ENCODE assay signal across 10 cellular contexts in the genomic region with DNA sequence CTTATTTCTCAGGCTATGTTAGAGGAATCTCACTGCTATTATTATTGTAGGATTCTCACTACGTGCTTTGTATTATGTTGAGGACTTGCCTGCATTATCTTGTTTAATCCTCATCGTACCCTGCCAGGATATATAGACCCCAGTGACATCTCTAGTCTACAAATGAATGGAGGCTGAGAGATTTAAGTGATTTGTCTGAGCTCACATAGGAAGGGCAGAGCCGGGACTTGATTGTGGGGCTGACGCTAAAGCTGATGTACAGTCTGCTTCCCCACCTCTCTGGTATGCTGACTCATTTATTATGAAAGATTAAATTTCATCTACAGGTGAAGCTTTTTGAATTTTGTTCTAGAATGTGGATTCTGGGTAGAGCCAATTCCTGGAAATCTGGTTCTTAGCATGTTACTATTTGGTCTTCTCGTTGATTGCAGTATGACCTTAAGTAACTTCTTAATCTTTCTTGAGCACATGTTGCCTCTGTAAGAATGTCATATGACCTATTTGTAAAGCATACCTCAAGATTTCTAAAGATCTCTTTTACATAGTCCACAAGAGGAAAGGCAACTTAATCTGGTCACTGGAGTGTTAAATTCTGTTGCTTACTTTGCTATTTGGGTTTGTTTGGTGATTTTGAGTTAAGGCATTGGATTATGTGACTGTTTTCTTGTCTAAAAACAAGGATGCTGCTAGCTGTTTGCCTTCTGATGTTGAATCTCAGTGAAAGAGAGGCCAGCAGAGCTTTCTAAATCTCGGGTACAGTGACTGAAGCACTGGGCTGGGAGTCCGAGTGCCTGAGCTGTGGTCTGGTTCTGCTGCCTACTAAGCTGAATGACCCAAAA. TPM values are rescaled to one million over a fixed set of nuclear protein-coding genes. Genes with fewer than 3 reads are reported as not detected.
A peak's percentile ranks its signal among the peaks of the same experiment; 100 is the strongest.
DNase-seq lines count a peak whose midpoint lies in the region; ATAC-seq and TF ChIP-seq lines count a peak whose summit lies in the region.
"Had no signal": no experiment of that assay in that cellular context is flagged by ENCODE, and none has a peak within 500 bp of the region (broad histone marks: within the 10 kb centered on the region; RNA-seq: fewer than 3 reads in every experiment).

No MANE protein-coding gene starts in this region.

- peak overlapping the region; percentile 33 for H3K4me2 ChIP-seq in GM23248 (ENCODE audit: unreplicated experiment)

- H3K27me3 ChIP-seq in GM23248 (replicated peaks; ENCODE audit: insufficient read depth) (no peaks in the 10 kb centered on the region), esophagus (ENCODE audit: control insufficient read depth in 1 of 2, insufficient read depth in 2 of 2, low read length in 2 of 2) (no peaks in the 10 kb centered on the region), psoas muscle (ENCODE audit: insufficient read depth in 3 of 3, low read length in 2 of 3) (no peaks in the 10 kb centered on the region)
- H3K27me3 ChIP-seq: right lobe of liver had no signal

- H3K9me2 ChIP-seq in GM23248 (ENCODE audit: insufficient read depth) = no peaks in the 10 kb centered on the region

- DNase-seq in GM23248 (no peak), SK-N-MC (ENCODE audit: low read depth, low spot score) (no peak), psoas muscle (no peak), SW 1271 (lab: John Stamatoyannopoulos, UW) (no peak), epidermal melanocyte (ENCODE audit: insufficient read length, low spot score) (no peak), NCI-H1105 (lab: John Stamatoyannopoulos, UW) (no peak), GM20000 (ENCODE audit: low spot score) (no peak)
- DNase-seq: NCI-H1417, right lobe of liver had no signal

- TF ChIP-seq CTCF in psoas muscle (IDR thresholded peaks at IDR 0.05) = no peak
- no peak for TF ChIP-seq CTCF in GM20000 (IDR thresholded peaks at IDR 0.05; ENCODE audit: extremely low read depth, missing control alignments)

- intact Hi-C loops in psoas muscle (cut with DNase I) = loop anchor here in 1 of 2 donors (2.0 kb wide), 1 partner anchor 23 kb away; no protein-coding TSS in a partner anchor

- H3K36me3 ChIP-seq in GM23248 (ENCODE audit: low read depth) = peaks cover 10% of the 10 kb centered on the region
- H3K36me3 ChIP-seq in SK-N-MC (ENCODE audit: insufficient read depth, low read length) = peaks cover 19% of the 10 kb centered on the region
- no peaks in the 10 kb centered on the region for H3K36me3 ChIP-seq in esophagus (ENCODE audit: control insufficient read depth in 2 of 2, insufficient read depth in 2 of 2, low read length in 1 of 2)
- peaks cover 0 to 9% of the 10 kb centered on the region in 2 donors for H3K36me3 ChIP-seq in psoas muscle (ENCODE audit: insufficient read depth in 1 of 2, low read depth in 1 of 2)
- H3K36me3 ChIP-seq: right lobe of liver had no signal

- H3K4me1 ChIP-seq in GM23248 (ENCODE audit: insufficient read depth) (peaks cover 62% of the 10 kb centered on the region), esophagus (ENCODE audit: control insufficient read depth in 2 of 2, insufficient read depth in 2 of 2, low read length in 1 of 2) (peaks cover 0 to 2% of the 10 kb centered on the region in 2 donors), psoas muscle (peaks cover 48% of the 10 kb centered on the region)

- peak overlapping the region; percentile 56 for H3K27ac ChIP-seq in GM23248
- H3K27ac ChIP-seq in SK-N-MC = peak overlapping the region; percentile 87
- peak overlapping the region; percentile 17 to 77 for H3K27ac ChIP-seq in esophagus (ENCODE audit: low read depth in 2 of 2, low read length in 1 of 2)
- H3K27ac ChIP-seq in psoas muscle = peak overlapping the region; percentile 74
- H3K27ac ChIP-seq: right lobe of liver had no signal

- in situ Hi-C loops in GM23248 (cut with MboI) = no loop called here

- H4K20me1 ChIP-seq in GM23248 (ENCODE audit: insufficient read depth) = no peaks in the 10 kb centered on the region

- H3K4me3 ChIP-seq in GM23248 (peak overlapping the region; percentile 11; the same call in 1 of the 2 replicates), SK-N-MC (peak overlapping the region; percentile 50), esophagus (ENCODE audit: low read depth in 1 of 2, low read length in 2 of 2) (no peak overlapping the region), psoas muscle (peak overlapping the region; percentile 9)
- H3K4me3 ChIP-seq: right lobe of liver had no signal

- ATAC-seq in psoas muscle = peak; percentile 66 to 90 (median 80)

- H3K9ac ChIP-seq in GM23248 = peak overlapping the region; percentile 49
- H3K9ac ChIP-seq in SK-N-MC (ENCODE audit: insufficient read length) = peak overlapping the region; percentile 17

- H3K9me3 ChIP-seq in GM23248 (ENCODE audit: low read depth) (no peaks in the 10 kb centered on the region), SK-N-MC (ENCODE audit: low read depth, low read length) (no peaks in the 10 kb centered on the region), esophagus (ENCODE audit: control insufficient read depth in 2 of 2, insufficient read depth in 1 of 2, low read depth in 1 of 2, low read length in 1 of 2) (no peaks in the 10 kb centered on the region), psoas muscle (no peaks in the 10 kb centered on the region)
- H3K9me3 ChIP-seq: right lobe of liver had no signal

- H3K79me2 ChIP-seq in GM23248 (ENCODE audit: insufficient read depth) = peaks cover 100% of the 10 kb centered on the region

- WGBS in GM23248 (ENCODE audit: low coverage in 1 of 2, low lambda C conversion rate in 2 of 2, missing lambda C conversion rate in 2 of 2), 2 experiments = 57 to 58% methylated on average over 7 of the region's 7 CpGs
- 35 to 40% methylated on average over 7 of the region's 7 CpGs for WGBS in esophagus, 2 donors
- 23 to 46% (median 25%) methylated on average over 7 of the region's 7 CpGs for WGBS in psoas muscle, 3 donors

- peaks cover 45% of the 10 kb centered on the region for H3F3A ChIP-seq in GM23248 (ENCODE audit: insufficient read depth)

- no peak overlapping the region for H2AFZ ChIP-seq in GM23248

RNA-seq across cellular contexts. Expression of a gene that starts 12.4 kb away (rescaled TPM):
- total RNA-seq in GM23248 (2014; rRNA removed; shearing (Covaris generic)) = 326 and 344 TPM in 2 replicates
- polyA plus RNA-seq in GM23248 (2016; fragmentation: Nextera tagmentation; extraction: Ambion mirVana) (267 and 273 TPM in 2 replicates), esophagus (10 to 100 TPM; 20.7 to 57.0 TPM), psoas muscle (100 to 1,000 TPM in 1 of 3 donors, 10 to 100 TPM in 2; 54.4 to 134 (median 90.7) TPM)
- 10 to 100 TPM; 55.0 to 76.9 (median 71.1) TPM for total RNA-seq in psoas muscle

RNA-seq across cellular contexts. Expression of a gene that starts 40.6 kb away (rescaled TPM):
- total RNA-seq in GM23248 (2014; rRNA removed; shearing (Covaris generic)) = not detected in 2 replicates
- polyA plus RNA-seq in GM23248 (2016; fragmentation: Nextera tagmentation; extraction: Ambion mirVana) (0.14 and 0.18 TPM in 2 replicates), esophagus (1 to 10 TPM in 1 of 2 donors, under 1 TPM in 1; 0.45 to 1.1 TPM), psoas muscle (under 1 TPM; 0.15 to 0.23 (median 0.17) TPM)
- total RNA-seq in psoas muscle = 1 to 10 TPM; 1.4 to 3.0 (median 1.6) TPM

RNA-seq across cellular contexts. Expression of a gene that starts 52.0 kb away (rescaled TPM):
- not detected in 2 replicates for total RNA-seq in GM23248 (2014; rRNA removed; shearing (Covaris generic))
- polyA plus RNA-seq in GM23248 (2016; fragmentation: Nextera tagmentation; extraction: Ambion mirVana) (not detected in 2 replicates), esophagus (not detected), psoas muscle (under 1 TPM; 0.04 to 0.06 (median 0.05) TPM)
- total RNA-seq in psoas muscle = under 1 TPM in 2 of 4 donors, not detected in 2; 0.17 to 0.21 TPM

Comparison
In these comparisons a context has a peak if more than half of its experiments do, and no peak if none do; other contexts are left out.
1. H3K4me3 ChIP-seq: peak in GM23248 (single experiment), SK-N-MC (single experiment) and psoas muscle (single experiment); none in esophagus (0 of 2).
2. Peak in every context shown above with its lines, with median percentiles within 50 percentile points of each other: H3K27ac ChIP-seq.